Comparison of ENCODE assay signal across 23 cellular contexts in the genomic region with DNA sequence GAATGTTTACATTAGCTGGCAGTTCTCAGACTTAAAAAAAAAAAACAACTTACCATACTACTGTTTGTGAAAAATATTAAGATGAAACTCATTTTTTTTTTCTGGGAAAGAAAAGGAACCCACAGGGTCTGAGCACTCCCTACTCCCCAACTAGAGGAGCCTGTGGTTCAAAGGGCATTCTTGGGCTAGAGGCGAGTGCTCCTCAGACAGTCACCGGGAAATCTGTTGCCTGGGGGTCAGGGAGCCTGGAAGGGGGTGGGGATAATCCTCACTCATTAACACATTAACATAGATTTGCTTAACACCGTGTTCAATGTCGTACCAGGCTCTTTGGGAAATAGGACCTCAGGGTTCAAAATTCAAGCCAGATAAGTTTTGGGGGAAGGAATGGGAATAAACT.
"Had no signal": no experiment of that assay in that cellular context is flagged by ENCODE, and none has a peak within 500 bp of the region (broad histone marks: within the 10 kb centered on the region; RNA-seq: fewer than 3 reads in every experiment).

No MANE protein-coding gene starts in this region.

- H3K4me1 ChIP-seq: colonic mucosa, gastrocnemius medialis, heart left ventricle had no signal

- H3K27ac ChIP-seq: colonic mucosa, coronary artery, dorsolateral prefrontal cortex, epithelial cell of prostate, esophagus muscularis mucosa, esophagus squamous epithelium, foreskin keratinocyte, gastrocnemius medialis, heart left ventricle, heart right ventricle had no signal

- H3K4me3 ChIP-seq: colonic mucosa, coronary artery, dorsolateral prefrontal cortex, esophagus muscularis mucosa, esophagus squamous epithelium, gastrocnemius medialis, heart left ventricle, heart right ventricle had no signal

- H3K36me3 ChIP-seq: colonic mucosa, esophagus muscularis mucosa, gastrocnemius medialis had no signal

- H3K27me3 ChIP-seq: colonic mucosa, esophagus muscularis mucosa, esophagus squamous epithelium, foreskin keratinocyte, gastrocnemius medialis, heart left ventricle had no signal

- ATAC-seq: effector memory CD8-positive, alpha-beta T cell; esophagus mucosa; foreskin keratinocyte; gastrocnemius medialis; heart left ventricle; heart right ventricle had no signal

- DNase-seq: colonic mucosa; cortex of kidney; dermis blood vessel endothelial cell; dorsolateral prefrontal cortex; effector CD4-positive, alpha-beta T cell; effector CD8-positive, alpha-beta T cell; effector memory CD4-positive, alpha-beta T cell; effector memory CD8-positive, alpha-beta T cell; endodermal cell; erythroblast; esophagus squamous epithelium; foreskin fibroblast; foreskin keratinocyte; foreskin melanocyte; gastrocnemius medialis; glutamatergic neuron; head of caudate nucleus; heart left ventricle; heart right ventricle had no signal

- H3K9me3 ChIP-seq: colonic mucosa, esophagus muscularis mucosa, esophagus squamous epithelium, gastrocnemius medialis, heart left ventricle, heart right ventricle had no signal
